ENCODE assay signal across 12 cellular contexts in the genomic region with DNA sequence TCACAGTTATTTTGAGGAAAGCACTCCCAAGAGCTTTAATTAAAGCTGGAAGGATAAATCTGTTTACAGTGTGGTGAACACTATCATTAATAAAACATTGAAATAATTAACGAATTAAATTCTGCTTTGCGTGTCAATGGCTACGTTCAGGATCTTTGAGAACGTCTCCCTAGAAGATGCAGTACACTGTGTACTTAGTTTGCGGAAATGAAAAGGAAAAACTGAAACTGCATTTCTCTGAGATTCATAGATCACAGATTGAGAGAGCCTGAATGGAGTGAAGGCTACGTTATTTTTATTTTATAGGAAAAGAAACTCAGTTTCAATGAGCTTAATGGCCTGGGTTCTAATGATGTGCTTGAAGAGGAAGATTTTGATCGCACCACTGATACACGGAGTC.
DNase-seq lines count a peak whose midpoint lies in the region; ATAC-seq and TF ChIP-seq lines count a peak whose summit lies in the region.
"Had no signal": no experiment of that assay in that cellular context is flagged by ENCODE, and none has a peak within 500 bp of the region (broad histone marks: within the 10 kb centered on the region; RNA-seq: fewer than 3 reads in every experiment).

No MANE protein-coding gene starts in this region.

- no peaks in the 10 kb centered on the region for H3K36me3 Mint-ChIP-seq in CD4-positive, alpha-beta T cell (ENCODE audit: low read depth)
- H3K36me3 Mint-ChIP-seq in naive thymus-derived CD8-positive, alpha-beta T cell: peaks cover 0 to 15% (median 0%) of the 10 kb centered on the region in 3 donors

- H3K27me3 Mint-ChIP-seq in CD4-positive, alpha-beta T cell: no peaks in the 10 kb centered on the region
- H3K27me3 Mint-ChIP-seq in naive thymus-derived CD8-positive, alpha-beta T cell: no peaks in the 10 kb centered on the region
- H3K27me3 Mint-ChIP-seq: progenitor cell of endocrine pancreas had no signal

- no peak overlapping the region for H3K9ac ChIP-seq in GM23248

- peak overlapping the region; percentile 79 for H3K4me3 Mint-ChIP-seq in CD4-positive, alpha-beta T cell
- peak overlapping the region; percentile 8 to 80 (median 69) for H3K4me3 Mint-ChIP-seq in naive thymus-derived CD8-positive, alpha-beta T cell

- H3K9me2 ChIP-seq in GM23248 (ENCODE audit: insufficient read depth): no peaks in the 10 kb centered on the region

- peaks cover 69% of the 10 kb centered on the region for H3K4me1 Mint-ChIP-seq in CD4-positive, alpha-beta T cell (ENCODE audit: low read depth)
- H3K4me1 Mint-ChIP-seq in naive thymus-derived CD8-positive, alpha-beta T cell: peaks cover 16 to 49% (median 44%) of the 10 kb centered on the region in 4 donors

- peak; percentile 22 for ATAC-seq in CD4-positive, alpha-beta T cell (ENCODE audit: poor library complexity)
- no peak for ATAC-seq in naive thymus-derived CD8-positive, alpha-beta T cell
- ATAC-seq in GM19035 (IDR thresholded peaks at IDR 0.05; ENCODE audit: unreplicated experiment): no peak

- peaks cover 80% of the 10 kb centered on the region for H3F3A ChIP-seq in GM23248 (ENCODE audit: insufficient read depth)

- intact Hi-C loops in CD4-positive, alpha-beta T cell (cut with DNase I, micrococcal nuclease): loop anchor here in 1 of 2 experiments (5.0 kb wide), 1 partner anchor 83 kb away; a partner anchor contains a TSS
- intact Hi-C loops in ascending aorta (cut with DNase I): no loop called here

- peak overlapping the region; percentile 82 for H3K27ac Mint-ChIP-seq in CD4-positive, alpha-beta T cell
- H3K27ac Mint-ChIP-seq in naive thymus-derived CD8-positive, alpha-beta T cell: peak overlapping the region; percentile 19 to 93 (median 70)
- H3K27ac Mint-ChIP-seq: progenitor cell of endocrine pancreas had no signal

- CTCF ChIA-PET in CD4-positive, alpha-beta T cell (lab: Charles Lee): interaction anchor here (0.7 to 2.5 kb wide), 3 partner anchors 12 to 93 kb away, joined by 3 to 15 read pairs (median 4); no protein-coding TSS in a partner anchor

- H3K4me2 ChIP-seq in GM23248 (ENCODE audit: unreplicated experiment): peak overlapping the region; percentile 40

- H4K20me1 ChIP-seq in GM23248 (ENCODE audit: insufficient read depth): no peaks in the 10 kb centered on the region

- peaks cover 3% of the 10 kb centered on the region for H3K9me3 Mint-ChIP-seq in CD4-positive, alpha-beta T cell
- H3K9me3 Mint-ChIP-seq in naive thymus-derived CD8-positive, alpha-beta T cell: peaks cover 0 to 20% (median 4%) of the 10 kb centered on the region in 9 donors

- H3K27ac ChIP-seq in CD4-positive, alpha-beta T cell (ENCODE audit: low read depth, low read length): no peak overlapping the region
- H3K27ac ChIP-seq in GM23248 (peak overlapping the region; percentile 59), brain microvascular endothelial cell (peak overlapping the region; percentile 62), ascending aorta (no peak overlapping the region)

- H3K4me3 ChIP-seq in GM23248 (no peak overlapping the region), brain microvascular endothelial cell (ENCODE audit: low read depth, low read length) (no peak overlapping the region), ascending aorta (no peak overlapping the region)

- POLR2A ChIA-PET in CD4-positive, alpha-beta T cell (lab: Charles Lee): interaction anchor here (0.6 to 1.9 kb wide), 6 partner anchors 11 to 904 kb away, joined by 3 to 6 read pairs (median 4); no protein-coding TSS in a partner anchor
- POLR2A ChIA-PET in naive thymus-derived CD8-positive, alpha-beta T cell (lab: Charles Lee): interaction anchor here (0.5 to 1.7 kb wide), 6 partner anchors 12 to 1877 kb away, joined by 3 to 10 read pairs (median 4); no protein-coding TSS in a partner anchor

- peaks cover 72% of the 10 kb centered on the region for H3K36me3 ChIP-seq in GM23248 (ENCODE audit: low read depth)
- peaks cover 64% of the 10 kb centered on the region for H3K36me3 ChIP-seq in brain microvascular endothelial cell (replicated peaks)
- H3K36me3 ChIP-seq in ascending aorta: peaks cover 19 to 21% of the 10 kb centered on the region in 2 donors

- peaks cover 86% of the 10 kb centered on the region for H3K79me2 ChIP-seq in GM23248 (ENCODE audit: insufficient read depth)

- no peak for TF ChIP-seq CTCF in CD4-positive, alpha-beta T cell (IDR thresholded peaks at IDR 0.05)
- TF ChIP-seq CTCF in brain microvascular endothelial cell (IDR thresholded peaks at IDR 0.05; ENCODE audit: low read depth, low read length, missing control alignments) (no peak), ascending aorta (IDR thresholded peaks at IDR 0.05) (no peak)

- H3K27me3 ChIP-seq in CD4-positive, alpha-beta T cell (ENCODE audit: control insufficient read depth, insufficient read depth, low read length): no peaks in the 10 kb centered on the region
- H3K27me3 ChIP-seq in GM23248 (replicated peaks; ENCODE audit: insufficient read depth) (no peaks in the 10 kb centered on the region), brain microvascular endothelial cell (replicated peaks) (no peaks in the 10 kb centered on the region), ascending aorta (no peaks in the 10 kb centered on the region)

- in situ Hi-C loops in GM23248 (cut with MboI) (no loop called here), brain microvascular endothelial cell (cut with HindIII; ENCODE audit: low pct_ligation_motif_present, low sequenced_read_pairs) (no loop called here)

- H3K9me3 ChIP-seq in CD4-positive, alpha-beta T cell (ENCODE audit: control insufficient read depth, low read length): no peaks in the 10 kb centered on the region
- H3K9me3 ChIP-seq in GM23248 (ENCODE audit: low read depth) (no peaks in the 10 kb centered on the region), ascending aorta (no peaks in the 10 kb centered on the region)

- 92 to 93% methylated on average over 8 of the region's 8 CpGs for WGBS in GM23248 (ENCODE audit: low coverage in 1 of 2, low lambda C conversion rate in 2 of 2, missing lambda C conversion rate in 2 of 2), 2 experiments

- no peak for DNase-seq in CD4-positive, alpha-beta T cell
- no peak for DNase-seq in GM23248
- no peak for DNase-seq in brain microvascular endothelial cell
- DNase-seq in naive thymus-derived CD8-positive, alpha-beta T cell: no peak
- no peak for DNase-seq in activated gamma-delta T cell treated with Interleukin-2 at 50 U/mL for 16 hours
- DNase-seq in ascending aorta (ENCODE audit: low spot score in 2 of 2): no peak
- DNase-seq: activated CD4-positive, CD25-positive, alpha-beta regulatory T cell; activated naive CD8-positive, alpha-beta T cell treated with anti-CD3 and anti-CD28 coated beads, Interleukin-2, amount 10 ng/mL, durations not matched to agents 7 days and 5 days; NCI-H446 treated with DMSO at 0.1 percent for 48 hours; SHP77 treated with DMSO at 0.1 percent for 48 hours had no signal

- H2AFZ ChIP-seq in GM23248: no peak overlapping the region

- peaks cover 44% of the 10 kb centered on the region for H3K4me1 ChIP-seq in GM23248 (ENCODE audit: insufficient read depth)
- H3K4me1 ChIP-seq in ascending aorta: peaks cover 0 to 4% of the 10 kb centered on the region in 2 donors

Comparison
In these comparisons a context has a peak if more than half of its experiments do, and no peak if none do; other contexts are left out.
1. H3K27ac ChIP-seq: peak in GM23248 (single experiment) and brain microvascular endothelial cell (single experiment); none in CD4-positive, alpha-beta T cell (single experiment) and ascending aorta (0 of 2).